Comparison of ENCODE assay signal across 13 cellular contexts in the genomic region with DNA sequence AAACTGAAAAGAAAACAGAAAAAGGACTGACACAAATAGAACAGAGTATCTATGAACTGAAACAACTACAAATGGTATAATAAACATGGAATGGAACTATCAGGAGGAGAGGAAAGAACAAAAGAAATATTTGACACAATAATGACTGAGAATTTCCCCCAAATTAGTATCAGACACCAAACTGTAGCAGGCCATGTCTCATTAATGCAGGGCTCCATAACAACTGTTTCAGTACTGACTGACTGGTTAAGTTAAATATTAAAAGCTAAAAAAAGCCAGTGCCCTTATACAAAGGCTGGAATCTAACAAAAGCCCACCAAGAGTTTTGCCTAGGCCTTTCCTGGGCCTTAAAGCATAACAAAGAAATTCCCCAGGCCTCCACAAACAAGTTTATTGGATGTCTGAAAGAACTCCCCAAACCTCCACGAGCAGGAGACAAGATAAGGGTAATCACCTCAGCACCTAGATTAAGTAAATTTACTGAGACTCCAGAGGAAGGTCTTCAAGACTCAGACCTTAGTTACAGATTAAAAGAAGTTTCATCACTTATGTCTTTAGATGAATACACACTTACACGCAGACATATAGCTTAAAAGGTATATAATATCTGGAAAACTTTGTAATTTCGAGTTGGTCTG. TPM values are rescaled to one million over a fixed set of nuclear protein-coding genes. Genes with fewer than 3 reads are reported as not detected.
DNase-seq lines count a peak whose midpoint lies in the region; ATAC-seq and TF ChIP-seq lines count a peak whose summit lies in the region.
"Had no signal": no experiment of that assay in that cellular context is flagged by ENCODE, and none has a peak within 500 bp of the region (broad histone marks: within the 10 kb centered on the region; RNA-seq: fewer than 3 reads in every experiment).

No MANE protein-coding gene starts in this region.

- no peak for TF ChIP-seq POLR2A in thyroid gland (IDR thresholded peaks at IDR 0.05)

- H3K27me3 Mint-ChIP-seq in memory B cell, result no peaks in the 10 kb centered on the region
- H3K27me3 Mint-ChIP-seq: activated CD4-positive, alpha-beta T cell treated with anti-CD3 and anti-CD28 coated beads for 36 hours had no signal

- H3K27me3 ChIP-seq in HUES48 (ENCODE audit: control insufficient read depth, insufficient read depth, low read length) (no peaks in the 10 kb centered on the region), MG63 (no peaks in the 10 kb centered on the region), thyroid gland (no peaks in the 10 kb centered on the region)

- H3K4me1 Mint-ChIP-seq in memory B cell, result peaks cover 27% of the 10 kb centered on the region

- no peak overlapping the region; the same call in 1 of the 2 replicates for H3K9ac ChIP-seq in HUES48 (ENCODE audit: low read depth, low read length)

- in situ Hi-C loops in GM13977 (cut with MboI; ENCODE audit: low pct_unique_long_range_greater_than_20kb, low sequenced_read_pairs, unreplicated experiment), result no loop called here

- WGBS in thyroid gland, 2 donors, result 81 to 83% methylated on average over 3 of the region's 3 CpGs

- ATAC-seq in GM21529 (IDR thresholded peaks at IDR 0.05; ENCODE audit: unreplicated experiment) (peak; percentile 58), memory B cell (ENCODE audit: low read depth) (no peak)
- ATAC-seq: activated CD4-positive, alpha-beta T cell treated with anti-CD3 and anti-CD28 coated beads for 36 hours; K562; mucosa of descending colon had no signal

- no peak overlapping the region for H3K4me3 Mint-ChIP-seq in memory B cell
- H3K4me3 Mint-ChIP-seq: activated CD4-positive, alpha-beta T cell treated with anti-CD3 and anti-CD28 coated beads for 36 hours had no signal

- intact Hi-C loops in thyroid gland (cut with DNase I), result no loop called here

- H3K9me3 Mint-ChIP-seq in memory B cell, result no peaks in the 10 kb centered on the region

- DNase-seq in GM13977 (ENCODE audit: low spot score) (peak; percentile 15), memory B cell (ENCODE audit: low spot score in 2 of 2) (no peak), NCI-H1436 (lab: John Stamatoyannopoulos, UW) (no peak), MG63 (no peak), thyroid gland (no peak), EL (no peak)
- DNase-seq: activated CD4-positive, alpha-beta T cell treated with anti-CD3 and anti-CD28 coated beads for 36 hours; activated naive CD4-positive, alpha-beta T cell treated with anti-CD3 and anti-CD28 coated beads, Interleukin-2, amount 50 U/mL, for 16 hours; glutamatergic neuron; mucosa of descending colon had no signal

- H3K4me3 ChIP-seq in HUES48 (ENCODE audit: low read depth, low read length) (peak overlapping the region; percentile 34; the same call in 1 of the 2 replicates), MG63 (no peak overlapping the region), thyroid gland (replicated peaks in 1 of 3) (no peak overlapping the region)
- H3K4me3 ChIP-seq: K562, mucosa of descending colon had no signal

- H3K27ac Mint-ChIP-seq in memory B cell, result peak overlapping the region; percentile 60
- H3K27ac Mint-ChIP-seq: activated CD4-positive, alpha-beta T cell treated with anti-CD3 and anti-CD28 coated beads for 36 hours had no signal

- H3K27ac ChIP-seq in HUES48 (ENCODE audit: low read depth, low read length) (peak overlapping the region; percentile 83), thyroid gland (no peak overlapping the region)

- peaks cover 39% of the 10 kb centered on the region for H3K4me1 ChIP-seq in HUES48 (ENCODE audit: control insufficient read depth, insufficient read depth, low read length)
- H3K4me1 ChIP-seq in thyroid gland, result peaks cover 3 to 11% of the 10 kb centered on the region in 2 donors

- peaks cover 15% of the 10 kb centered on the region for H3K36me3 Mint-ChIP-seq in memory B cell

- TF ChIP-seq CTCF in GM13977 (IDR thresholded peaks at IDR 0.05; ENCODE audit: extremely low read depth, insufficient read depth, missing control alignments) (no peak), thyroid gland (IDR thresholded peaks at IDR 0.05) (no peak)

- peaks cover 29% of the 10 kb centered on the region for H3K36me3 ChIP-seq in HUES48 (ENCODE audit: control insufficient read depth, insufficient read depth, low read length)
- peaks cover 24% of the 10 kb centered on the region for H3K36me3 ChIP-seq in MG63
- no peaks in the 10 kb centered on the region for H3K36me3 ChIP-seq in thyroid gland

- H3K9me3 ChIP-seq in HUES48 (ENCODE audit: control insufficient read depth, insufficient read depth, low read length) (no peaks in the 10 kb centered on the region), MG63 (no peaks in the 10 kb centered on the region), thyroid gland (no peaks in the 10 kb centered on the region)
- H3K9me3 ChIP-seq: mucosa of descending colon had no signal

RNA-seq across cellular contexts. Expression of gene KPNA1, which starts 45.7 kb away (rescaled TPM):
- total RNA-seq in MG63 (2014; rRNA removed; shearing (Covaris generic); ENCODE audit: low replicate concordance), result 102 and 126 TPM in 2 replicates
- 10 to 100 TPM; 33.8 to 61.8 (median 40.9) TPM for total RNA-seq in thyroid gland

RNA-seq across cellular contexts. Expression of gene WDR5B, which starts 53.2 kb away (rescaled TPM):
- 9.2 and 10.5 TPM in 2 replicates for total RNA-seq in MG63 (2014; rRNA removed; shearing (Covaris generic); ENCODE audit: low replicate concordance)
- 10 to 100 TPM in 1 of 4 donors, 1 to 10 TPM in 3; 8.6 to 10.7 (median 9.3) TPM for total RNA-seq in thyroid gland
